Comparison of ENCODE assay signal across 20 cellular contexts in genomic region chr10:124357583-124357930, GRCh38.
"Had no signal": no experiment of that assay in that cellular context is flagged by ENCODE, and none has a peak within 500 bp of the region (broad histone marks: within the 10 kb centered on the region; RNA-seq: fewer than 3 reads in every experiment).

No MANE protein-coding gene starts in this region.

- H3K27ac ChIP-seq: brain microvascular endothelial cell, hepatocyte, left lung, parathyroid adenoma, thyroid gland had no signal

- H3K4me3 ChIP-seq: hepatocyte, left lung, thyroid gland had no signal

- ATAC-seq: activated T-cell treated with anti-CD3 and anti-CD28 coated beads, Interleukin-2, amount 50 U/mL, for 72 hours; left lung; natural killer cell treated with Interleukin-12 subunit alpha and Interleukin-12 subunit beta and Interleukin-15 and Interleukin-18, amount 100 ng/mL, for 72 hours; stimulated activated naive B cell treated with anti-CD40 and anti-IgM and Interleukin-4, amounts not matched to agents 10 μg/mL and 1 μg/mL and 100 μg/mL, for 72 hours had no signal

- H3K4me1 ChIP-seq: parathyroid adenoma, thyroid gland had no signal

- H3K9ac ChIP-seq: parathyroid adenoma had no signal

- H3K79me2 ChIP-seq: hepatocyte, parathyroid adenoma had no signal

- H3K9me3 Mint-ChIP-seq: T-helper 2 cell treated with Interferon-gamma antibody and Interleukin-4, amounts not matched to agents 5 μg/mL and 100 μg/mL, for 36 hours had no signal

- H3K9me3 ChIP-seq: thyroid gland had no signal

- H3K27ac Mint-ChIP-seq: activated CD4-positive, alpha-beta T cell treated with anti-CD3 and anti-CD28 coated beads, Interleukin-2, amount 10 ng/mL, durations not matched to agents 7 days and 5 days; activated naive CD8-positive, alpha-beta T cell treated with anti-CD3 and anti-CD28 coated beads for 36 hours; activated T-cell treated with anti-CD3 and anti-CD28 coated beads, Interleukin-2, amount 50 U/mL, for 72 hours; dendritic cell treated with granulocyte-macrophage colony-stimulating factor and Interleukin-4, amounts not matched to agents 40 ng/mL and 50 ng/mL, for 4 days; memory B cell; natural killer cell treated with Interleukin-12 subunit alpha and Interleukin-12 subunit beta and Interleukin-15 and Interleukin-18, amount 100 ng/mL, for 72 hours; stimulated activated naive B cell treated with anti-CD40 and anti-IgM and Interleukin-4, amounts not matched to agents 10 μg/mL and 1 μg/mL and 100 μg/mL, for 72 hours; T-helper 2 cell treated with Interferon-gamma antibody and Interleukin-4, amounts not matched to agents 5 μg/mL and 100 μg/mL, for 36 hours had no signal

- H3K27me3 ChIP-seq: brain microvascular endothelial cell, hepatocyte, thyroid gland had no signal

- H3K36me3 Mint-ChIP-seq: activated naive CD8-positive, alpha-beta T cell treated with anti-CD3 and anti-CD28 coated beads for 36 hours; memory B cell; natural killer cell treated with Interleukin-12 subunit alpha and Interleukin-12 subunit beta and Interleukin-15 and Interleukin-18, amount 100 ng/mL, for 72 hours had no signal

- H3K4me2 ChIP-seq: hepatocyte had no signal

- H3K4me3 Mint-ChIP-seq: activated CD4-positive, alpha-beta T cell treated with anti-CD3 and anti-CD28 coated beads, Interleukin-2, amount 10 ng/mL, durations not matched to agents 7 days and 5 days; activated naive CD8-positive, alpha-beta T cell treated with anti-CD3 and anti-CD28 coated beads for 36 hours; activated T-cell treated with anti-CD3 and anti-CD28 coated beads, Interleukin-2, amount 50 U/mL, for 72 hours; dendritic cell treated with granulocyte-macrophage colony-stimulating factor and Interleukin-4, amounts not matched to agents 40 ng/mL and 50 ng/mL, for 4 days; memory B cell; natural killer cell treated with Interleukin-12 subunit alpha and Interleukin-12 subunit beta and Interleukin-15 and Interleukin-18, amount 100 ng/mL, for 72 hours; stimulated activated naive B cell treated with anti-CD40 and anti-IgM and Interleukin-4, amounts not matched to agents 10 μg/mL and 1 μg/mL and 100 μg/mL, for 72 hours; T-helper 2 cell treated with Interferon-gamma antibody and Interleukin-4, amounts not matched to agents 5 μg/mL and 100 μg/mL, for 36 hours had no signal

- H3K36me3 ChIP-seq: brain microvascular endothelial cell, left lung, thyroid gland had no signal

- H2AFZ ChIP-seq: hepatocyte, parathyroid adenoma had no signal

- DNase-seq: activated CD4-positive, alpha-beta T cell treated with anti-CD3 and anti-CD28 coated beads, Interleukin-2, amount 10 ng/mL, durations not matched to agents 7 days and 5 days; activated CD8-positive, alpha-beta memory T cell treated with anti-CD3 and anti-CD28 coated beads, Interleukin-2, amount 50 U/mL, for 48 hours; activated naive CD8-positive, alpha-beta T cell treated with anti-CD3 and anti-CD28 coated beads for 36 hours; activated T-cell treated with anti-CD3 and anti-CD28 coated beads, Interleukin-2, amount 50 U/mL, for 72 hours; brain microvascular endothelial cell; effector memory CD4-positive, alpha-beta T cell; erythroblast; islet precursor cell; left lung; retina; stimulated activated CD4-positive, alpha-beta T cell treated with anti-CD3 and anti-CD28 coated beads, Interleukin-15, amount 100 ng/mL, for 24 hours; stimulated activated CD4-positive, alpha-beta T cell treated with anti-CD3 and anti-CD28 coated beads, Interleukin-4, amount 100 ng/mL, for 1 hour; stimulated activated naive B cell treated with anti-CD40 and anti-IgM and Interleukin-4, amounts not matched to agents 10 μg/mL and 1 μg/mL and 100 μg/mL, for 72 hours; thyroid gland had no signal
